Comparison of ENCODE assay signal across 1 cellular context in the genomic region with DNA sequence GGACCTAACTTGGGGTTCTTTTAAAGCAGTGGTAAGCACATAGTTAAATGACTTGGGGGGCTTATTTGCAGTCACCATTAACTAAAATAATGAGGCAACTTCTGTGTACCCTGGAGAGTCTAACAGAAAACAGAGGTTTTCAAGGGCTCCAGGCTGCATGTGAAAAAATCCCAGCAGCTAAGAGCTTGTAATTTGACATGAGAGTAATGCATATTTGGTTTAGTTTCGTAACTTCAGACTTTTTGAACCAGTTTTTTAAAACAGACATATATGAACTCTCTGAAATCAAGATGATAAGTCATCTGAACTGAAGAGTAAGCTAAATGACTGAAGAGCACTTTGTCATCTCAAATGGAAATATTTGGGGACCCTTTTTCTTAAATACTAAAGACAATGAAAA.
TF ChIP-seq lines count a peak whose summit lies in the region.

No MANE protein-coding gene starts in this region.

TF ChIP-seq in K562, 482 proteins besides CTCF, POLR2A, EP300 and RAD21 (continued from another document):
- no peak for TF ChIP-seq TEAD2 (tag; IDR thresholded peaks at IDR 0.05)
- TF ChIP-seq, protein P1, sequence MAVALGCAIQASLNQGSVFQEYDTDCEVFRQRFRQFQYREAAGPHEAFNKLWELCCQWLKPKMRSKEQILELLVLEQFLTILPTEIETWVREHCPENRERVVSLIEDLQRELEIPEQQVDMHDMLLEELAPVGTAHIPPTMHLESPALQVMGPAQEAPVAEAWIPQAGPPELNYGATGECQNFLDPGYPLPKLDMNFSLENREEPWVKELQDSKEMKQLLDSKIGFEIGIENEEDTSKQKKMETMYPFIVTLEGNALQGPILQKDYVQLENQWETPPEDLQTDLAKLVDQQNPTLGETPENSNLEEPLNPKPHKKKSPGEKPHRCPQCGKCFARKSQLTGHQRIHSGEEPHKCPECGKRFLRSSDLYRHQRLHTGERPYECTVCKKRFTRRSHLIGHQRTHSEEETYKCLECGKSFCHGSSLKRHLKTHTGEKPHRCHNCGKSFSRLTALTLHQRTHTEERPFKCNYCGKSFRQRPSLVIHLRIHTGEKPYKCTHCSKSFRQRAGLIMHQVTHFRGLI (CRISPR knock-in tag; IDR thresholded peaks at IDR 0.05), result no peak
- TF ChIP-seq, protein P2, sequence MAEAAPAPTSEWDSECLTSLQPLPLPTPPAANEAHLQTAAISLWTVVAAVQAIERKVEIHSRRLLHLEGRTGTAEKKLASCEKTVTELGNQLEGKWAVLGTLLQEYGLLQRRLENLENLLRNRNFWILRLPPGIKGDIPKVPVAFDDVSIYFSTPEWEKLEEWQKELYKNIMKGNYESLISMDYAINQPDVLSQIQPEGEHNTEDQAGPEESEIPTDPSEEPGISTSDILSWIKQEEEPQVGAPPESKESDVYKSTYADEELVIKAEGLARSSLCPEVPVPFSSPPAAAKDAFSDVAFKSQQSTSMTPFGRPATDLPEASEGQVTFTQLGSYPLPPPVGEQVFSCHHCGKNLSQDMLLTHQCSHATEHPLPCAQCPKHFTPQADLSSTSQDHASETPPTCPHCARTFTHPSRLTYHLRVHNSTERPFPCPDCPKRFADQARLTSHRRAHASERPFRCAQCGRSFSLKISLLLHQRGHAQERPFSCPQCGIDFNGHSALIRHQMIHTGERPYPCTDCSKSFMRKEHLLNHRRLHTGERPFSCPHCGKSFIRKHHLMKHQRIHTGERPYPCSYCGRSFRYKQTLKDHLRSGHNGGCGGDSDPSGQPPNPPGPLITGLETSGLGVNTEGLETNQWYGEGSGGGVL (CRISPR knock-in tag; IDR thresholded peaks at IDR 0.05), result no peak
